ENCODE assay signal across 8 cellular contexts in genomic region chr19:19406878-19407639, GRCh38. TPM values are rescaled to one million over a fixed set of nuclear protein-coding genes. Genes with fewer than 3 reads are reported as not detected.
DNase-seq lines count a peak whose midpoint lies in the region; ATAC-seq and TF ChIP-seq lines count a peak whose summit lies in the region.

No MANE protein-coding gene starts in this region.

- no peaks in the 10 kb centered on the region for H4K20me1 ChIP-seq in mammary epithelial cell (ENCODE audit: insufficient read depth, low read length)

- CTCF ChIA-PET in mammary epithelial cell (lab: Charles Lee; ENCODE audit: low non-redundant PET) = no interaction called here

- H3K27ac ChIP-seq in mammary epithelial cell (ENCODE audit: insufficient read depth, low read depth, low read length) (peak overlapping the region; percentile 40), liver (ENCODE audit: low read depth in 1 of 2, low read length in 2 of 2) (peak overlapping the region; percentile 79 to 85)

- H3K27me3 ChIP-seq in mammary epithelial cell (ENCODE audit: insufficient read depth, low read length) = no peaks in the 10 kb centered on the region
- no peaks in the 10 kb centered on the region for H3K27me3 ChIP-seq in liver (ENCODE audit: control insufficient read depth in 4 of 4, insufficient read depth in 4 of 4, low read length in 3 of 4)

- H2AFZ ChIP-seq in mammary epithelial cell (ENCODE audit: low read depth, low read length) = no peak overlapping the region

- H3K27me3 Mint-ChIP-seq in T-helper 1 cell treated with Interleukin-12 subunit alpha and Interleukin-12 subunit beta and Interleukin-4 antibody, amounts not matched to agents 30 μg/mL and 1 μg/mL, for 36 hours (ENCODE audit: low read depth) = no peaks in the 10 kb centered on the region

- TF ChIP-seq CTCF in mammary epithelial cell (conservative IDR thresholded peaks at IDR 0.05 in 1 of 2, IDR thresholded peaks at IDR 0.05 in 1 of 2; ENCODE audit: extremely low read depth in 1 of 2, insufficient read depth in 1 of 2, low read depth in 1 of 2, low read length in 2 of 2) (peak; percentile 28 to 62), liver (IDR thresholded peaks at IDR 0.05; ENCODE audit: low read depth, low read length, missing input control) (no peak)

- H3K4me2 ChIP-seq in mammary epithelial cell (ENCODE audit: insufficient read depth, low read depth, low read length) = peak overlapping the region; percentile 83

- dilution Hi-C loops in mammary epithelial cell (cut with HindIII; ENCODE audit: low sequenced_read_pairs) = no loop called here

- peak overlapping the region; percentile 56 for H3K9ac ChIP-seq in ES-I3 (ENCODE audit: low read depth, low read length)
- peak overlapping the region; percentile 34 for H3K9ac ChIP-seq in mammary epithelial cell (ENCODE audit: insufficient read depth, low read length)
- H3K9ac ChIP-seq in liver (ENCODE audit: low read depth in 1 of 2, low read length in 2 of 2) = peak overlapping the region; percentile 75 to 83

- H3K4me1 ChIP-seq in ES-I3 (ENCODE audit: insufficient read depth, low read length) = peaks cover 39% of the 10 kb centered on the region
- peaks cover 47% of the 10 kb centered on the region for H3K4me1 ChIP-seq in mammary epithelial cell (ENCODE audit: insufficient read depth, low read length)
- peaks cover 9 to 32% (median 26%) of the 10 kb centered on the region in 4 donors for H3K4me1 ChIP-seq in liver (ENCODE audit: control insufficient read depth in 4 of 4, insufficient read depth in 4 of 4, low read length in 3 of 4)

- H3K36me3 ChIP-seq in ES-I3 (ENCODE audit: insufficient read depth, low read length) = no peaks in the 10 kb centered on the region; the same call in 1 of the 2 replicates
- no peaks in the 10 kb centered on the region for H3K36me3 ChIP-seq in mammary epithelial cell (ENCODE audit: insufficient read depth, low read length)
- H3K36me3 ChIP-seq in liver (ENCODE audit: control insufficient read depth in 4 of 4, insufficient read depth in 3 of 4, low read depth in 1 of 4, low read length in 3 of 4) = peaks cover 0 to 2% (median 0%) of the 10 kb centered on the region in 4 donors

- H3K4me3 Mint-ChIP-seq in T-helper 1 cell treated with Interleukin-12 subunit alpha and Interleukin-12 subunit beta and Interleukin-4 antibody, amounts not matched to agents 30 μg/mL and 1 μg/mL, for 36 hours = peak overlapping the region; percentile 92

- WGBS in mammary epithelial cell (ENCODE audit: low coverage, missing lambda C conversion rate) = 39% methylated on average over 12 of the region's 12 CpGs
- 31% methylated on average over 12 of the region's 12 CpGs for WGBS in liver

- BruUV-seq in mammary epithelial cell (replicated peaks; lab: Mats Ljungman, UMichigan) = TSS peak; percentile 16

- ATAC-seq in HG03108 (IDR thresholded peaks at IDR 0.05; ENCODE audit: unreplicated experiment) = peak; percentile 38
- ATAC-seq in HG02973 (IDR thresholded peaks at IDR 0.05; ENCODE audit: unreplicated experiment) = no peak

- H3K36me3 Mint-ChIP-seq in T-helper 1 cell treated with Interleukin-12 subunit alpha and Interleukin-12 subunit beta and Interleukin-4 antibody, amounts not matched to agents 30 μg/mL and 1 μg/mL, for 36 hours (ENCODE audit: low read depth) = peaks cover 3% of the 10 kb centered on the region

- H3K4me1 Mint-ChIP-seq in T-helper 1 cell treated with Interleukin-12 subunit alpha and Interleukin-12 subunit beta and Interleukin-4 antibody, amounts not matched to agents 30 μg/mL and 1 μg/mL, for 36 hours (ENCODE audit: low read depth) = peaks cover 53% of the 10 kb centered on the region

- H3K9me3 ChIP-seq in ES-I3 (ENCODE audit: control insufficient read depth, insufficient read depth, low read length) (no peaks in the 10 kb centered on the region), mammary epithelial cell (replicated peaks; ENCODE audit: insufficient read depth, low read length) (no peaks in the 10 kb centered on the region), liver (ENCODE audit: control insufficient read depth in 4 of 4, low read length in 3 of 4) (no peaks in the 10 kb centered on the region)

- peak overlapping the region; percentile 92 for H3K27ac Mint-ChIP-seq in T-helper 1 cell treated with Interleukin-12 subunit alpha and Interleukin-12 subunit beta and Interleukin-4 antibody, amounts not matched to agents 30 μg/mL and 1 μg/mL, for 36 hours

- H3K79me2 ChIP-seq in mammary epithelial cell (ENCODE audit: insufficient read depth, low read length) = peaks cover 89% of the 10 kb centered on the region

- peak; percentile 56 to 61 for TF ChIP-seq RAD21 in liver (IDR thresholded peaks at IDR 0.05)

- intact Hi-C loops in mammary epithelial cell (cut with micrococcal nuclease) = loop anchor here (1.0 to 5.0 kb wide), 2 partner anchors 40 to 55 kb away; no protein-coding TSS in a partner anchor

- H3K9me3 Mint-ChIP-seq in T-helper 1 cell treated with Interleukin-12 subunit alpha and Interleukin-12 subunit beta and Interleukin-4 antibody, amounts not matched to agents 30 μg/mL and 1 μg/mL, for 36 hours = no peaks in the 10 kb centered on the region

- in situ Hi-C loops in mammary epithelial cell (cut with MboI; ENCODE audit: low sequenced_read_pairs in 2 of 2) = no loop called here

- DNase-seq in mammary epithelial cell = peak; percentile 56
- DNase-seq in stimulated activated CD8-positive, alpha-beta memory T cell treated with anti-CD3 and anti-CD28 coated beads, Interleukin-2, amount 100 ng/mL, for 1 hour (ENCODE audit: low read depth in 2 of 2) = peak; percentile 19 to 39
- DNase-seq in GM19240 (ENCODE audit: insufficient read length, low spot score) = no peak

- H3K4me3 ChIP-seq in mammary epithelial cell (replicated peaks in 1 of 3; ENCODE audit: insufficient read depth in 1 of 3, low read depth in 2 of 3, low read length in 3 of 3) = peak overlapping the region; percentile 60 to 80 (median 67)
- peak overlapping the region; percentile 91 to 98 (median 92) for H3K4me3 ChIP-seq in liver (ENCODE audit: low read depth in 1 of 3, low read length in 3 of 3)

TF ChIP-seq in liver, 16 proteins besides CTCF, POLR2A, EP300 and RAD21:
- TF ChIP-seq RXRA (IDR thresholded peaks at IDR 0.05) (no peak), GABPA (IDR thresholded peaks at IDR 0.05 in 1 of 2, conservative IDR thresholded peaks at IDR 0.05 in 1 of 2) (no peak), NR2F2 (IDR thresholded peaks at IDR 0.05) (no peak), SP1 (IDR thresholded peaks at IDR 0.05) (no peak), JUND (IDR thresholded peaks at IDR 0.05) (no peak), TAF1 (conservative IDR thresholded peaks at IDR 0.05) (peak; percentile 15), REST (IDR thresholded peaks at IDR 0.05) (no peak)
- TF ChIP-seq, protein P1, sequence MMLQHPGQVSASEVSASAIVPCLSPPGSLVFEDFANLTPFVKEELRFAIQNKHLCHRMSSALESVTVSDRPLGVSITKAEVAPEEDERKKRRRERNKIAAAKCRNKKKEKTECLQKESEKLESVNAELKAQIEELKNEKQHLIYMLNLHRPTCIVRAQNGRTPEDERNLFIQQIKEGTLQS (IDR thresholded peaks at IDR 0.05) = no peak

RNA-seq across cellular contexts. Expression of gene GATAD2A, which starts 1.6 kb away (rescaled TPM):
- total RNA-seq in mammary epithelial cell (100 to 1,000 TPM in 1 of 2 donors, 10 to 100 TPM in 1; 67.5 to 109 TPM), liver (10 to 100 TPM; 20.2 to 23.7 TPM)
- polyA plus RNA-seq in mammary epithelial cell (49.6 TPM), liver (10 to 100 TPM in 1 of 2 donors, 1 to 10 TPM in 1; 7.1 to 16.1 TPM)
- polyA minus RNA-seq in mammary epithelial cell = 14.5 TPM
